8 cellular contexts compared by ENCODE assay signal in the genomic region with DNA sequence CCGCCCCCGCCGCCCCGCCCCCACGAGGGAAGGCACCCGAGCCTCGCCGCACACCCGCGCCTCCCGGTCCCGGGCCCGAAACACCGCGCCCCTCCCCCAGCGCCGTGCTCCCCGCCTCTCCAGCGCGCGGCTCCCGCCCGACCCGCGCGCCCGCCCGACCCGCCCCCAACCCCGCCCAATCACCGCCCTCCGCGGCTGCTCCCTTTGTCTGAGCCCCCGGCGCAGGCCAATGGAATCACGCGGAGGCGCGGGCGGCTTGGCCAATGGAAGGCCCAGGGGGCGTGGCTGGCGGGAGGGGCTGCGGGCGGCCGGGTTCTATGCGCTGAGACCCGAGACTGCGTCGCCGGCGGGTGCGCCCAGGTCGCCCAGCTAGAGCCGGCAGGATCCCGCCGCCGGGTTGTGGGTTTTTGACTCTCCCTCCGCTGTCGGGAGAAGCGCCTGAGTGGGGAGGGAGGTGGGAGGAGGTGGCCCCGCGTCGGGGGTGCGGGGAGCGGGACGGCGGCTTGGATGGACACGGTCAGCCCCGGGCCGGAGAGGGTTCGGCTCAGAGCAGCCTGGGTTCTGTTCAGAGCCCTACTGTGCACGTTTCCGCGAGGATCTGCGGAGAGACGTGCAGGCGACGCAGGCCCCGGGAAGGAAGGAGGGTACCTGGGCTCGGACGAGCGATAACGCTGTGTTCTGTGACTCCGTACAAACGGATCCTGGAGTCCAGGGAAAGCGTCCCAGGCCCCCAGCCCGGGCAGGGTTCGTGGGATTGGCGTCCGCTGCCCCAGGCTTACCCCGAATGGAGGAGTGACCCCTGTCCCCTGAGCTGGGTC. TPM values are rescaled to one million over a fixed set of nuclear protein-coding genes. Genes with fewer than 3 reads are reported as not detected.
DNase-seq lines count a peak whose midpoint lies in the region; ATAC-seq and TF ChIP-seq lines count a peak whose summit lies in the region.

No MANE protein-coding gene starts in this region.

- H3K9me3 ChIP-seq in adrenal gland (replicated peaks in 1 of 3) (no peaks in the 10 kb centered on the region), heart left ventricle (no peaks in the 10 kb centered on the region), transverse colon (no peaks in the 10 kb centered on the region)

- ATAC-seq in HG02642 (IDR thresholded peaks at IDR 0.05; ENCODE audit: poor library complexity, unreplicated experiment) (peak; percentile 77), heart left ventricle (peak; percentile 87 to 94 (median 92))

- DNase-seq in GM04503 (ENCODE audit: low read depth) (peak; percentile 63), NCI-H1436 (lab: John Stamatoyannopoulos, UW) (peak; percentile 99), T follicular helper cell (ENCODE audit: low read depth) (peak; percentile 86), adrenal gland (peak; percentile 98 to 99 (median 99)), heart left ventricle (peak; percentile 98 to 100 (median 99)), posterior cingulate gyrus (peak; percentile 97 to 100 (median 99)), transverse colon (peak; percentile 99)

- no peaks in the 10 kb centered on the region for H3K36me3 ChIP-seq in adrenal gland (replicated peaks in 1 of 2)
- H3K36me3 ChIP-seq in heart left ventricle: peaks cover 0 to 3% (median 0%) of the 10 kb centered on the region in 9 donors
- H3K36me3 ChIP-seq in transverse colon: no peaks in the 10 kb centered on the region

- intact Hi-C loops in adrenal gland (cut with DNase I): no loop called here
- intact Hi-C loops in heart left ventricle (cut with DNase I): loop anchor here in 1 of 10 donors (2.0 kb wide), 1 partner anchor 41 kb away; no protein-coding TSS in a partner anchor
- intact Hi-C loops in posterior cingulate gyrus (cut with DNase I): loop anchor here (1.0 kb wide), 1 partner anchor 39 kb away; no protein-coding TSS in a partner anchor
- intact Hi-C loops in transverse colon (cut with DNase I; ENCODE audit: low total_unique reads): no loop called here

- TF ChIP-seq CTCF in adrenal gland (IDR thresholded peaks at IDR 0.05): no peak
- TF ChIP-seq CTCF in heart left ventricle (IDR thresholded peaks at IDR 0.05): no peak
- TF ChIP-seq CTCF in transverse colon (IDR thresholded peaks at IDR 0.05): no peak

- TF ChIP-seq EP300 in transverse colon (IDR thresholded peaks at IDR 0.05; ENCODE audit: low read depth): no peak

- no peaks in the 10 kb centered on the region for H3K27me3 ChIP-seq in adrenal gland
- peaks cover 0 to 28% (median 0%) of the 10 kb centered on the region in 9 donors for H3K27me3 ChIP-seq in heart left ventricle
- peaks cover 17% of the 10 kb centered on the region for H3K27me3 ChIP-seq in transverse colon

- H3K4me3 ChIP-seq in adrenal gland: peak overlapping the region in 3 of 4 donors; percentile 6 to 78 (median 26)
- H3K4me3 ChIP-seq in heart left ventricle: peak overlapping the region; percentile 39 to 93 (median 77)
- H3K4me3 ChIP-seq in transverse colon: peak overlapping the region; percentile 58 to 90 (median 72)

- H3K4me1 ChIP-seq in adrenal gland (replicated peaks in 1 of 2) (peaks cover 17 to 25% of the 10 kb centered on the region in 2 donors), heart left ventricle (peaks cover 0 to 60% (median 17%) of the 10 kb centered on the region in 12 donors), transverse colon (peaks cover 5 to 39% (median 33%) of the 10 kb centered on the region in 4 donors)

- H3K27ac ChIP-seq in adrenal gland (peak overlapping the region; percentile 4 to 96 (median 48)), heart left ventricle (peak overlapping the region; percentile 82 to 99 (median 96)), transverse colon (peak overlapping the region; percentile 89 to 99 (median 98))

- TF ChIP-seq POLR2A in adrenal gland (IDR thresholded peaks at IDR 0.05) (peak; percentile 55 to 74), heart left ventricle (IDR thresholded peaks at IDR 0.05) (peak in 1 of 2 donors; percentile 91), transverse colon (IDR thresholded peaks at IDR 0.05) (peak; percentile 85)

- in situ Hi-C loops in transverse colon (cut with MboI; ENCODE audit: low pct_ligation_motif_present in 1 of 4, low pct_unique_long_range_greater_than_20kb in 1 of 4, low sequenced_read_pairs in 3 of 4): no loop called here

- WGBS in adrenal gland, 4 donors: 2 to 31% (median 4%) methylated on average over 8 to 85 of the region's 91 CpGs
- WGBS in heart left ventricle, 4 donors: 1 to 2% (median 2%) methylated on average over 30 to 91 of the region's 91 CpGs
- WGBS in transverse colon (ENCODE audit: low coverage in 1 of 2), 2 donors: 10 to 13% methylated on average over 6 to 45 of the region's 91 CpGs

RNA-seq across cellular contexts. Expression of a gene that starts 49.0 kb away (rescaled TPM):
- 10 to 100 TPM; 13.0 to 35.3 (median 19.2) TPM for total RNA-seq in adrenal gland
- polyA plus RNA-seq in adrenal gland: 10 to 100 TPM in 2 of 3 donors, 1 to 10 TPM in 1; 2.1 to 68.0 (median 18.2) TPM
- total RNA-seq in heart left ventricle: 10 to 100 TPM in 3 of 9 donors, 1 to 10 TPM in 6; 6.0 to 19.6 (median 9.3) TPM
- polyA plus RNA-seq in heart left ventricle: 1 to 10 TPM; 7.6 to 8.5 TPM
- total RNA-seq in transverse colon: 100 to 1,000 TPM in 1 of 4 donors, 10 to 100 TPM in 2, 1 to 10 TPM in 1; 8.7 to 133 (median 12.4) TPM

RNA-seq across cellular contexts. Expression of a gene that starts 51.2 kb away (rescaled TPM):
- total RNA-seq in adrenal gland (100 to 1,000 TPM in 5 of 8 donors, 10 to 100 TPM in 3; 67.4 to 163 (median 102) TPM), heart left ventricle (10 to 100 TPM; 27.4 to 67.7 (median 43.1) TPM), transverse colon (100 to 1,000 TPM in 2 of 4 donors, 10 to 100 TPM in 2; 94.9 to 113 (median 98.9) TPM)
- polyA plus RNA-seq in adrenal gland (100 to 1,000 TPM in 2 of 3 donors, 10 to 100 TPM in 1; 17.6 to 190 (median 136) TPM), heart left ventricle (10 to 100 TPM; 48.0 to 63.3 TPM)

Comparison
In these comparisons a context has a peak if more than half of its experiments do, and no peak if none do; other contexts are left out.
1. Peak in every context shown above with its lines: DNase-seq, ATAC-seq, H3K4me3 ChIP-seq and H3K27ac ChIP-seq.
2. H3K27ac ChIP-seq: peak in every context shown above with its lines; median percentile 98 in transverse colon; 96 in heart left ventricle; 48 in adrenal gland.
3. H3K4me3 ChIP-seq: peak in every context shown above with its lines; median percentile 77 in heart left ventricle; 72 in transverse colon; 26 in adrenal gland.